18 cellular contexts compared by ENCODE assay signal in genomic region chr2:41949541-41950439, GRCh38.
"Had no signal": no experiment of that assay in that cellular context is flagged by ENCODE, and none has a peak within 500 bp of the region (broad histone marks: within the 10 kb centered on the region; RNA-seq: fewer than 3 reads in every experiment).

No MANE protein-coding gene starts in this region.

- H3K27ac ChIP-seq: brain microvascular endothelial cell, epithelial cell of prostate, gastrocnemius medialis, left lung, right lobe of liver, spleen, thyroid gland had no signal

- H3K36me3 Mint-ChIP-seq: activated naive CD8-positive, alpha-beta T cell treated with anti-CD3 and anti-CD28 coated beads, Interleukin-2, amount 10 ng/mL, durations not matched to agents 7 days and 5 days; memory B cell; natural killer cell treated with Interleukin-12 subunit alpha and Interleukin-12 subunit beta and Interleukin-15 and Interleukin-18, amount 100 ng/mL, for 72 hours had no signal

- ATAC-seq: gastrocnemius medialis; heart right ventricle; left lung; natural killer cell treated with Interleukin-12 subunit alpha and Interleukin-12 subunit beta and Interleukin-15 and Interleukin-18, amount 100 ng/mL, for 72 hours; right lobe of liver had no signal

- H3K27ac Mint-ChIP-seq: activated naive CD8-positive, alpha-beta T cell treated with anti-CD3 and anti-CD28 coated beads, Interleukin-2, amount 10 ng/mL, durations not matched to agents 7 days and 5 days; dendritic cell treated with granulocyte-macrophage colony-stimulating factor and Interleukin-4, amounts not matched to agents 40 ng/mL and 50 ng/mL, for 4 days; memory B cell; natural killer cell treated with Interleukin-12 subunit alpha and Interleukin-12 subunit beta and Interleukin-15 and Interleukin-18, amount 100 ng/mL, for 72 hours; T-helper 2 cell treated with Interferon-gamma antibody and Interleukin-4, amounts not matched to agents 5 μg/mL and 100 μg/mL, for 36 hours had no signal

- H3K36me3 ChIP-seq: brain microvascular endothelial cell, gastrocnemius medialis, heart right ventricle, left lung, right lobe of liver, spleen, thyroid gland, uterus had no signal

- H3K4me3 ChIP-seq: gastrocnemius medialis, heart right ventricle, left lung, right lobe of liver, spleen, thyroid gland, uterus had no signal

- H3K27me3 ChIP-seq: brain microvascular endothelial cell, gastrocnemius medialis, heart right ventricle, right lobe of liver, thyroid gland, uterus had no signal

- H3K4me1 ChIP-seq: gastrocnemius medialis, left lung, right lobe of liver had no signal

- H3K9me3 Mint-ChIP-seq: activated naive CD8-positive, alpha-beta T cell treated with anti-CD3 and anti-CD28 coated beads, Interleukin-2, amount 10 ng/mL, durations not matched to agents 7 days and 5 days; dendritic cell treated with granulocyte-macrophage colony-stimulating factor and Interleukin-4, amounts not matched to agents 40 ng/mL and 50 ng/mL, for 4 days; memory B cell; natural killer cell treated with Interleukin-12 subunit alpha and Interleukin-12 subunit beta and Interleukin-15 and Interleukin-18, amount 100 ng/mL, for 72 hours; T-helper 2 cell treated with Interferon-gamma antibody and Interleukin-4, amounts not matched to agents 5 μg/mL and 100 μg/mL, for 36 hours had no signal

- H3K4me3 Mint-ChIP-seq: activated naive CD8-positive, alpha-beta T cell treated with anti-CD3 and anti-CD28 coated beads, Interleukin-2, amount 10 ng/mL, durations not matched to agents 7 days and 5 days; dendritic cell treated with granulocyte-macrophage colony-stimulating factor and Interleukin-4, amounts not matched to agents 40 ng/mL and 50 ng/mL, for 4 days; memory B cell; natural killer cell treated with Interleukin-12 subunit alpha and Interleukin-12 subunit beta and Interleukin-15 and Interleukin-18, amount 100 ng/mL, for 72 hours; T-helper 2 cell treated with Interferon-gamma antibody and Interleukin-4, amounts not matched to agents 5 μg/mL and 100 μg/mL, for 36 hours had no signal

- DNase-seq: activated CD4-positive, CD25-positive, alpha-beta regulatory T cell treated with anti-CD3 and anti-CD28 coated beads, Interleukin-2, amount 50 U/mL, for 72 hours; activated naive CD4-positive, alpha-beta T cell; activated naive CD8-positive, alpha-beta T cell treated with anti-CD3 and anti-CD28 coated beads, Interleukin-2, amount 10 ng/mL, durations not matched to agents 7 days and 5 days; brain microvascular endothelial cell; effector memory CD4-positive, alpha-beta T cell; gastrocnemius medialis; heart right ventricle; kidney; left lung; right lobe of liver; spleen; thyroid gland; uterus had no signal

- H3K9me3 ChIP-seq: gastrocnemius medialis, heart right ventricle, left lung, right lobe of liver, spleen, thyroid gland, uterus had no signal
